16 cellular contexts compared by ENCODE assay signal in genomic region chr2:221629478-221629877, GRCh38. TPM values are rescaled to one million over a fixed set of nuclear protein-coding genes. Genes with fewer than 3 reads are reported as not detected.
DNase-seq lines count a peak whose midpoint lies in the region; ATAC-seq and TF ChIP-seq lines count a peak whose summit lies in the region.
"Had no signal": no experiment of that assay in that cellular context is flagged by ENCODE, and none has a peak within 500 bp of the region (broad histone marks: within the 10 kb centered on the region; RNA-seq: fewer than 3 reads in every experiment).

No MANE protein-coding gene starts in this region.

- H3K27me3 Mint-ChIP-seq in CD14-positive monocyte (ENCODE audit: low read depth in 3 of 3) = no peaks in the 10 kb centered on the region
- H3K27me3 Mint-ChIP-seq: activated B cell treated with CpG ODN at 0.5 μM for 24 hours; brain; natural killer cell treated with Interleukin-12 subunit alpha and Interleukin-12 subunit beta and Interleukin-15 and Interleukin-18, amount 100 ng/mL, for 72 hours; type B pancreatic cell had no signal

- CTCF ChIA-PET in A673 (lab: Charles Lee) = no interaction called here

- ATAC-seq in HG03135 (IDR thresholded peaks at IDR 0.05; ENCODE audit: unreplicated experiment) = no peak
- ATAC-seq in GM21723 (IDR thresholded peaks at IDR 0.05; ENCODE audit: unreplicated experiment) = no peak
- ATAC-seq: activated T-cell treated with anti-CD3 and anti-CD28 coated beads, Interleukin-2, amount 50 U/mL, for 72 hours; natural killer cell treated with Interleukin-12 subunit alpha and Interleukin-12 subunit beta and Interleukin-15 and Interleukin-18, amount 100 ng/mL, for 72 hours had no signal

- intact Hi-C loops in A673 (cut with micrococcal nuclease; ENCODE audit: unreplicated experiment) = no loop called here
- intact Hi-C loops in CD14-positive monocyte (cut with micrococcal nuclease) = no loop called here

- H3K27ac Mint-ChIP-seq in CD14-positive monocyte = no peak overlapping the region
- H3K27ac Mint-ChIP-seq: activated B cell treated with CpG ODN at 0.5 μM for 24 hours; activated T-cell treated with anti-CD3 and anti-CD28 coated beads, Interleukin-2, amount 50 U/mL, for 72 hours; brain; natural killer cell treated with Interleukin-12 subunit alpha and Interleukin-12 subunit beta and Interleukin-15 and Interleukin-18, amount 100 ng/mL, for 72 hours; type B pancreatic cell had no signal

- no peaks in the 10 kb centered on the region for H3K9me3 ChIP-seq in A673 (ENCODE audit: low read depth, low read length, poor library complexity, severe bottlenecking)
- H3K9me3 ChIP-seq: BE2C had no signal

- no peaks in the 10 kb centered on the region for H3K27me3 ChIP-seq in A673 (replicated peaks; ENCODE audit: insufficient read depth, low read depth, low read length, poor library complexity)
- H3K27me3 ChIP-seq: BE2C had no signal

- H3K9me3 Mint-ChIP-seq in CD14-positive monocyte = peaks cover 0 to 2% (median 0%) of the 10 kb centered on the region in 7 donors
- H3K9me3 Mint-ChIP-seq: activated B cell treated with CpG ODN at 0.5 μM for 24 hours; activated T-cell treated with anti-CD3 and anti-CD28 coated beads, Interleukin-2, amount 50 U/mL, for 72 hours; brain; natural killer cell treated with Interleukin-12 subunit alpha and Interleukin-12 subunit beta and Interleukin-15 and Interleukin-18, amount 100 ng/mL, for 72 hours; type B pancreatic cell had no signal

- no TSS peak for BruUV-seq in A673 (replicated peaks; lab: Mats Ljungman, UMichigan)

- H3K4me1 Mint-ChIP-seq in CD14-positive monocyte = no peaks in the 10 kb centered on the region
- H3K4me1 Mint-ChIP-seq: activated B cell treated with CpG ODN at 0.5 μM for 24 hours had no signal

- H3K4me3 ChIP-seq in A673 (ENCODE audit: low read depth, low read length, poor library complexity, severe bottlenecking) = no peak overlapping the region

- POLR2A ChIA-PET in A673 (lab: Charles Lee; ENCODE audit: low non-redundant PET) = no interaction called here

- DNase-seq in A673 (ENCODE audit: low spot score) (peak; percentile 14), HCEC 1CT (peak; percentile 85), amniotic epithelial cell (ENCODE audit: low read depth) (peak; percentile 92), hepatic stellate cell (ENCODE audit: low spot score) (peak; percentile 4), CD14-positive monocyte (ENCODE audit: low spot score) (no peak), NCI-H2029 treated with DMSO at 0.1 percent for 48 hours (lab: John Stamatoyannopoulos, UW) (no peak)
- DNase-seq: activated B cell treated with CpG ODN at 0.5 μM for 24 hours; activated T-cell treated with anti-CD3 and anti-CD28 coated beads, Interleukin-2, amount 50 U/mL, for 72 hours; BE2C; NCI-H1105 treated with DMSO at 0.1 percent for 48 hours; NCI-H524 treated with DMSO at 0.1 percent for 48 hours had no signal

- H3K4me3 Mint-ChIP-seq in CD14-positive monocyte = no peak overlapping the region
- H3K4me3 Mint-ChIP-seq: activated B cell treated with CpG ODN at 0.5 μM for 24 hours; activated T-cell treated with anti-CD3 and anti-CD28 coated beads, Interleukin-2, amount 50 U/mL, for 72 hours; brain; natural killer cell treated with Interleukin-12 subunit alpha and Interleukin-12 subunit beta and Interleukin-15 and Interleukin-18, amount 100 ng/mL, for 72 hours; type B pancreatic cell had no signal

- no peaks in the 10 kb centered on the region for H3K36me3 Mint-ChIP-seq in CD14-positive monocyte
- H3K36me3 Mint-ChIP-seq: brain; natural killer cell treated with Interleukin-12 subunit alpha and Interleukin-12 subunit beta and Interleukin-15 and Interleukin-18, amount 100 ng/mL, for 72 hours; type B pancreatic cell had no signal

- H3K36me3 ChIP-seq in A673 (ENCODE audit: insufficient read depth, low read length, poor library complexity, severe bottlenecking) = no peaks in the 10 kb centered on the region
- H3K36me3 ChIP-seq: BE2C had no signal

- no peak overlapping the region for H3K27ac ChIP-seq in A673 (ENCODE audit: low read depth, low read length, poor library complexity, severe bottlenecking)

- H3K4me1 ChIP-seq in A673 (ENCODE audit: insufficient read depth, low read length, poor library complexity, severe bottlenecking) = no peaks in the 10 kb centered on the region
- H3K4me1 ChIP-seq: BE2C had no signal

- no peak for TF ChIP-seq CTCF in A673 (conservative IDR thresholded peaks at IDR 0.05; ENCODE audit: low read depth, low read length)
- no peak for TF ChIP-seq CTCF in CD14-positive monocyte (IDR thresholded peaks at IDR 0.05)

RNA-seq across cellular contexts. Expression of gene EPHA4, which starts 57.4 kb away (rescaled TPM):
- 34.4 and 39.5 TPM in 2 replicates for total RNA-seq in A673 (2021)
- under 1 TPM in 1 of 2 donors, not detected in 1; 0.31 TPM for polyA plus RNA-seq in CD14-positive monocyte

Comparison
In these comparisons a context has a peak if more than half of its experiments do, and no peak if none do; other contexts are left out.
1. DNase-seq: peak in A673 (single experiment), HCEC 1CT (single experiment), amniotic epithelial cell (single experiment) and hepatic stellate cell (single experiment); none in CD14-positive monocyte (single experiment) and NCI-H2029 treated with DMSO at 0.1 percent for 48 hours (single experiment).